35 cellular contexts compared by ENCODE assay signal in the genomic region with DNA sequence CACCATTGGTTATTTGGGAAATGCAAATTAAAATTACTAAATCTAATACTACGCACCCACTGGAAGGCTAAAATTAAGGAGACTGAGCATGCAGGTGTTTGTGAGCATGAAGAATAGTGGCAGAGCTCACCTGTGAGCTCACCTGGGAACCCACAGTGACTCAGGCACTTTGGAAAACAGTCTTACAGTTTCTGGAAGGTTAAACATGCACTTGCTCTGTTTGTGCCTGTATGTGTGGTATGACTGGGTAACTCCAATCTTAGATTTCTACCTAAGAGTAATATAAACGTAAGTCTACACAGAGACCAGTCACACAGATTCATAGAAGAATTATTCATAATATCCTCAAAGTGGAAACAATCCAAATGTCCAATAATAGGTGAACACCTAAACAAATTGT.
"Had no signal": no experiment of that assay in that cellular context is flagged by ENCODE, and none has a peak within 500 bp of the region (broad histone marks: within the 10 kb centered on the region; RNA-seq: fewer than 3 reads in every experiment).

No MANE protein-coding gene starts in this region.

- H3K4me1 ChIP-seq: SJSA1 had no signal

- H3K27ac Mint-ChIP-seq: activated CD4-positive, alpha-beta T cell treated with anti-CD3 and anti-CD28 coated beads, Interleukin-2, amount 10 ng/mL, durations not matched to agents 24 days and 14 days; activated CD8-positive, alpha-beta T cell treated with anti-CD3 and anti-CD28 coated beads for 36 hours; activated naive CD8-positive, alpha-beta T cell treated with anti-CD3 and anti-CD28 coated beads for 36 hours; activated T-cell treated with anti-CD3 and anti-CD28 coated beads, Interleukin-2, amount 50 U/mL, for 72 hours; activated T-helper 17 cell treated with anti-CD3 and anti-CD28 coated beads, Interleukin-2, amount 50 U/mL, for 72 hours; T-helper 1 cell treated with Interleukin-12 subunit alpha and Interleukin-12 subunit beta and Interleukin-4 antibody, amounts not matched to agents 30 μg/mL and 1 μg/mL, for 36 hours; T-helper 2 cell treated with Interferon-gamma antibody and Interleukin-4, amounts not matched to agents 5 μg/mL and 100 μg/mL, for 36 hours had no signal

- H3K4me1 Mint-ChIP-seq: activated naive CD8-positive, alpha-beta T cell treated with anti-CD3 and anti-CD28 coated beads for 36 hours; activated T-helper 17 cell treated with anti-CD3 and anti-CD28 coated beads, Interleukin-2, amount 50 U/mL, for 72 hours; central memory CD8-positive, alpha-beta T cell had no signal

- H3K27me3 ChIP-seq: brain microvascular endothelial cell, cardiac muscle cell, SJSA1 had no signal

- H3K4me3 Mint-ChIP-seq: activated CD4-positive, alpha-beta T cell treated with anti-CD3 and anti-CD28 coated beads, Interleukin-2, amount 10 ng/mL, durations not matched to agents 24 days and 14 days; activated CD8-positive, alpha-beta T cell treated with anti-CD3 and anti-CD28 coated beads for 36 hours; activated naive CD8-positive, alpha-beta T cell treated with anti-CD3 and anti-CD28 coated beads for 36 hours; activated T-cell treated with anti-CD3 and anti-CD28 coated beads, Interleukin-2, amount 50 U/mL, for 72 hours; activated T-helper 17 cell treated with anti-CD3 and anti-CD28 coated beads, Interleukin-2, amount 50 U/mL, for 72 hours; central memory CD8-positive, alpha-beta T cell; T-helper 1 cell treated with Interleukin-12 subunit alpha and Interleukin-12 subunit beta and Interleukin-4 antibody, amounts not matched to agents 30 μg/mL and 1 μg/mL, for 36 hours; T-helper 2 cell treated with Interferon-gamma antibody and Interleukin-4, amounts not matched to agents 5 μg/mL and 100 μg/mL, for 36 hours had no signal

- ATAC-seq: activated CD8-positive, alpha-beta T cell treated with anti-CD3 and anti-CD28 coated beads for 36 hours; activated T-cell treated with anti-CD3 and anti-CD28 coated beads, Interleukin-2, amount 50 U/mL, for 72 hours; activated T-helper 17 cell treated with anti-CD3 and anti-CD28 coated beads, Interleukin-2, amount 50 U/mL, for 72 hours; Panc1 had no signal

- H3K27ac ChIP-seq: brain microvascular endothelial cell, cardiac muscle cell, SJSA1 had no signal

- H3K9me3 Mint-ChIP-seq: activated CD4-positive, alpha-beta T cell treated with anti-CD3 and anti-CD28 coated beads, Interleukin-2, amount 10 ng/mL, durations not matched to agents 24 days and 14 days; activated CD8-positive, alpha-beta T cell treated with anti-CD3 and anti-CD28 coated beads for 36 hours; activated naive CD8-positive, alpha-beta T cell treated with anti-CD3 and anti-CD28 coated beads for 36 hours; activated T-cell treated with anti-CD3 and anti-CD28 coated beads, Interleukin-2, amount 50 U/mL, for 72 hours; activated T-helper 17 cell treated with anti-CD3 and anti-CD28 coated beads, Interleukin-2, amount 50 U/mL, for 72 hours; central memory CD8-positive, alpha-beta T cell; T-helper 1 cell treated with Interleukin-12 subunit alpha and Interleukin-12 subunit beta and Interleukin-4 antibody, amounts not matched to agents 30 μg/mL and 1 μg/mL, for 36 hours; T-helper 2 cell treated with Interferon-gamma antibody and Interleukin-4, amounts not matched to agents 5 μg/mL and 100 μg/mL, for 36 hours had no signal

- DNase-seq: activated CD4-positive, alpha-beta T cell treated with anti-CD3 and anti-CD28 coated beads, Interleukin-2, amount 10 ng/mL, durations not matched to agents 24 days and 14 days; activated CD4-positive, alpha-beta T cell treated with anti-CD3 and anti-CD28 coated beads, Interleukin-2, amount 50 U/mL, for 4 hours; activated CD8-positive, alpha-beta T cell treated with anti-CD3 and anti-CD28 coated beads for 36 hours; activated effector memory CD4-positive, alpha-beta T cell treated with anti-CD3 and anti-CD28 coated beads, Interleukin-2, amount 50 U/mL, for 16 hours; activated naive CD4-positive, alpha-beta T cell; activated naive CD4-positive, alpha-beta T cell treated with anti-CD3 and anti-CD28 coated beads, Interleukin-2, amount 50 U/mL, for 16 hours; activated naive CD8-positive, alpha-beta T cell treated with anti-CD3 and anti-CD28 coated beads for 36 hours; activated T-cell treated with anti-CD3 and anti-CD28 coated beads, Interleukin-2, amount 50 U/mL, for 1 hour; activated T-cell treated with anti-CD3 and anti-CD28 coated beads, Interleukin-2, amount 50 U/mL, for 72 hours; amniotic stem cell; aorta; brain microvascular endothelial cell; Kasumi-1; KBM-7; MM.1S; MV-4-11; NCI-H1105; NCI-H1417 treated with DMSO at 0.1 percent for 48 hours; NCI-H187 treated with DMSO at 0.1 percent for 48 hours; NCI-H2081; NCI-H2171; NCI-H446; NCI-H510A treated with DMSO at 0.1 percent for 48 hours; NCI-H526 treated with DMSO at 0.1 percent for 48 hours; NCI-H774; RPMI8226; SHP77 treated with DMSO at 0.1 percent for 48 hours; SK-N-SH had no signal
